ENCODE assay signal across 24 cellular contexts in the genomic region with DNA sequence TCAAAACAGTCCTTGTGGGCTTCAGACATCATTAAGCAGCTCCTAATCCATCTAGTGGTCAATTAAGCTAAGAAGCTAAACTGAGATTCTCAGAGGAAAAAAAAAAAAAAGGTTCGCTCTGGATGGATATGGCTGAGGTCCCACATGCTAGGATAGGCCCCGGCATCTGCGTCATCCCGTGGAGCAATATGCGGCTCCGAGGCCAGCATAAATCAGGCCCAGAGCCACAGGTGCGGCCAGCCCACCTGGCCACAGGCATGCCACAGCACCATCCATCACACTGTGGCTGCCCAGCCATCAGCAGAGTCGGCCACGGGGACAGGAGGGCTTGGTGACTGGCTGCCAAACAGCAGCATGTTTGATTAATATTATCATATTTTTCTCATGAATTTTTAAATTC.
"Had no signal": no experiment of that assay in that cellular context is flagged by ENCODE, and none has a peak within 500 bp of the region (broad histone marks: within the 10 kb centered on the region; RNA-seq: fewer than 3 reads in every experiment).

No MANE protein-coding gene starts in this region.

- H3K9me3 ChIP-seq: left ventricle myocardium inferior, lower lobe of right lung, prostate gland, right atrium auricular region, sigmoid colon, stomach, thyroid gland, upper lobe of left lung had no signal

- H3K4me3 ChIP-seq: coronary artery, left ventricle myocardium inferior, lower lobe of right lung, neural progenitor cell, prostate gland, right atrium auricular region, sigmoid colon, stomach, thyroid gland, upper lobe of left lung had no signal

- H3K27ac ChIP-seq: coronary artery, left ventricle myocardium inferior, lower lobe of right lung, neural progenitor cell, parathyroid adenoma, prostate gland, right atrium auricular region, sigmoid colon, stomach, thyroid gland, upper lobe of left lung had no signal

- ATAC-seq: effector memory CD8-positive, alpha-beta T cell; left colon; lower lobe of right lung; natural killer cell treated with Interleukin-12 subunit alpha and Interleukin-12 subunit beta and Interleukin-15 and Interleukin-18, amount 100 ng/mL, for 72 hours; stimulated activated effector memory CD8-positive, alpha-beta T cell treated with anti-CD3 and anti-CD28 coated beads, Interleukin-12 subunit alpha, Interleukin-12 subunit beta, amount 100 ng/mL, for 72 hours had no signal

- H3K4me1 ChIP-seq: left ventricle myocardium inferior, neural progenitor cell, parathyroid adenoma, prostate gland, right atrium auricular region, sigmoid colon, stomach, thyroid gland, upper lobe of left lung had no signal

- DNase-seq: dermis blood vessel endothelial cell; effector memory CD8-positive, alpha-beta T cell; erythroblast; immature natural killer cell; islet precursor cell; kidney glomerular epithelial cell; left colon; left ventricle myocardium inferior; lower lobe of right lung; naive B cell; stimulated activated CD4-positive, alpha-beta T cell treated with anti-CD3 and anti-CD28 coated beads, Interleukin-2, amount 100 ng/mL, for 24 hours; stimulated activated CD4-positive, alpha-beta T cell treated with anti-CD3 and anti-CD28 coated beads, Interleukin-4, amount 100 ng/mL, for 24 hours; stimulated activated naive CD4-positive, alpha-beta T cell treated with Interleukin-2 at 50 U/mL for 16 hours; stomach; thyroid gland had no signal

- H3K27me3 ChIP-seq: neural progenitor cell, right atrium auricular region, sigmoid colon, stomach, thyroid gland, upper lobe of left lung had no signal
